In genomic region chr3:129593595-129594339, GRCh38 we compare ENCODE assay signal across 9 cellular contexts. TPM values are rescaled to one million over a fixed set of nuclear protein-coding genes. Genes with fewer than 3 reads are reported as not detected.
A peak's percentile ranks its signal among the peaks of the same experiment; 100 is the strongest.
DNase-seq lines count a peak whose midpoint lies in the region; TF ChIP-seq lines count a peak whose summit lies in the region.
"Had no signal": no experiment of that assay in that cellular context is flagged by ENCODE, and none has a peak within 500 bp of the region (broad histone marks: within the 10 kb centered on the region; RNA-seq: fewer than 3 reads in every experiment).

No MANE protein-coding gene starts in this region.

- POLR2A ChIA-PET in MCF 10A (lab: Yijun Ruan, JAX) = interaction anchor here (0.8 kb wide), 1 partner anchor 9 kb away, joined by 4 read pairs; no protein-coding TSS in a partner anchor

- DNase-seq in breast epithelium (ENCODE audit: low spot score in 2 of 2) = no peak
- DNase-seq in MCF 10A (ENCODE audit: unreplicated experiment) = no peak
- DNase-seq in T follicular helper cell (ENCODE audit: low read depth) = peak; percentile 10
- DNase-seq in central memory CD4-positive, alpha-beta T cell = peak; percentile 65
- DNase-seq in neural crest cell (ENCODE audit: low read depth, low spot score) = no peak
- DNase-seq in tibial nerve (ENCODE audit: low spot score in 2 of 2) = no peak
- DNase-seq in Calu3 = no peak
- no peak for DNase-seq in GDM1 (lab: John Stamatoyannopoulos, UW)

- WGBS in tibial nerve, 2 donors = 54 to 63% methylated on average over 22 of the region's 22 CpGs

- BruUV-seq in MCF 10A (replicated peaks; lab: Mats Ljungman, UMichigan) (no TSS peak), Calu3 (replicated peaks; lab: Mats Ljungman, UMichigan) (no TSS peak)

- H3K4me3 ChIP-seq in breast epithelium (peak overlapping the region in 1 of 3 donors; percentile 53), tibial nerve (no peak overlapping the region)
- H3K4me3 ChIP-seq: SJSA1 had no signal

- H3K9me3 ChIP-seq in breast epithelium = no peaks in the 10 kb centered on the region
- H3K9me3 ChIP-seq in tibial nerve = no peaks in the 10 kb centered on the region
- H3K9me3 ChIP-seq: SJSA1 had no signal

- TF ChIP-seq CTCF in breast epithelium (IDR thresholded peaks at IDR 0.05) (no peak), MCF 10A (IDR thresholded peaks at IDR 0.05; ENCODE audit: unreplicated experiment) (no peak), neural crest cell (conservative IDR thresholded peaks at IDR 0.05) (no peak), tibial nerve (IDR thresholded peaks at IDR 0.05) (no peak), Calu3 (IDR thresholded peaks at IDR 0.05; ENCODE audit: unreplicated experiment) (no peak)

- intact Hi-C loops in breast epithelium (cut with DNase I; ENCODE audit: low total_unique reads) = loop anchor here (10.0 kb wide), 1 partner anchor 99 kb away; no protein-coding TSS in a partner anchor
- intact Hi-C loops in MCF 10A (cut with micrococcal nuclease) = no loop called here
- intact Hi-C loops in Calu3 (cut with micrococcal nuclease; ENCODE audit: unreplicated experiment) = no loop called here

- H3K4me3 Mint-ChIP-seq in MCF 10A (ENCODE audit: unreplicated experiment) = no peak overlapping the region
- H3K4me3 Mint-ChIP-seq in neural crest cell = peak overlapping the region; percentile 29
- no peak overlapping the region for H3K4me3 Mint-ChIP-seq in Calu3 (ENCODE audit: low read depth, unreplicated experiment)

- H3K36me3 Mint-ChIP-seq in MCF 10A (ENCODE audit: insufficient read depth, unreplicated experiment) = no peaks in the 10 kb centered on the region
- H3K36me3 Mint-ChIP-seq in neural crest cell (ENCODE audit: low read depth) = no peaks in the 10 kb centered on the region
- peaks cover 4% of the 10 kb centered on the region for H3K36me3 Mint-ChIP-seq in Calu3 (ENCODE audit: insufficient read depth, unreplicated experiment)

- no peaks in the 10 kb centered on the region for H3K9me3 Mint-ChIP-seq in MCF 10A (ENCODE audit: unreplicated experiment)
- H3K9me3 Mint-ChIP-seq in neural crest cell = no peaks in the 10 kb centered on the region
- H3K9me3 Mint-ChIP-seq in Calu3 (ENCODE audit: low read depth, unreplicated experiment) = no peaks in the 10 kb centered on the region

- TF ChIP-seq EP300 in tibial nerve (IDR thresholded peaks at IDR 0.05) = peak in 1 of 2 donors; percentile 9

- no peaks in the 10 kb centered on the region for H3K27me3 ChIP-seq in breast epithelium
- no peaks in the 10 kb centered on the region for H3K27me3 ChIP-seq in tibial nerve
- H3K27me3 ChIP-seq: SJSA1 had no signal

- H3K4me1 ChIP-seq in breast epithelium (peaks cover 4 to 27% of the 10 kb centered on the region in 2 donors), tibial nerve (peaks cover 0 to 100% (median 92%) of the 10 kb centered on the region in 4 donors)

- H3K27me3 Mint-ChIP-seq in MCF 10A (ENCODE audit: insufficient read depth, unreplicated experiment) (no peaks in the 10 kb centered on the region), neural crest cell (ENCODE audit: low read depth) (no peaks in the 10 kb centered on the region), Calu3 (ENCODE audit: unreplicated experiment) (peaks cover 12% of the 10 kb centered on the region)

- H3K4me1 Mint-ChIP-seq in MCF 10A (ENCODE audit: insufficient read depth, unreplicated experiment) (no peaks in the 10 kb centered on the region), neural crest cell (peaks cover 68% of the 10 kb centered on the region), Calu3 (ENCODE audit: low read depth, unreplicated experiment) (no peaks in the 10 kb centered on the region)

- CTCF ChIA-PET in MCF 10A (lab: Yijun Ruan, JAX) (interaction anchor here (0.9 kb wide), 1 partner anchor 13 kb away, joined by 5 read pairs; no protein-coding TSS in a partner anchor), Calu3 (lab: Charles Lee) (interaction anchor here (0.6 kb wide), 1 partner anchor 101 kb away, joined by 3 read pairs; no protein-coding TSS in a partner anchor)

- H3K27ac Mint-ChIP-seq in MCF 10A (ENCODE audit: low read depth, unreplicated experiment) (no peak overlapping the region), neural crest cell (ENCODE audit: unreplicated experiment) (peak overlapping the region; percentile 75), Calu3 (ENCODE audit: unreplicated experiment) (no peak overlapping the region)

- TF ChIP-seq POLR2A in breast epithelium (IDR thresholded peaks at IDR 0.05) = no peak
- no peak for TF ChIP-seq POLR2A in tibial nerve (IDR thresholded peaks at IDR 0.05)

- peak overlapping the region; percentile 83 to 97 for H3K27ac ChIP-seq in breast epithelium
- H3K27ac ChIP-seq in tibial nerve = peak overlapping the region; percentile 75 to 97 (median 83)
- H3K27ac ChIP-seq: SJSA1 had no signal

- H3K36me3 ChIP-seq in breast epithelium (no peaks in the 10 kb centered on the region), tibial nerve (peaks cover 0 to 4% (median 0%) of the 10 kb centered on the region in 3 donors)

RNA-seq across cellular contexts. Expression of gene PLXND1, which starts 12.7 kb away (rescaled TPM):
- total RNA-seq in breast epithelium = 100 to 1,000 TPM in 2 of 3 donors, 10 to 100 TPM in 1; 53.6 to 187 (median 118) TPM
- 5.6 and 6.2 TPM in 2 replicates for total RNA-seq in MCF 10A (2022)
- total RNA-seq in neural crest cell = 39.4 and 44.3 TPM in 2 replicates
- total RNA-seq in tibial nerve = 100 to 1,000 TPM; 155 to 300 (median 197) TPM
- total RNA-seq in Calu3 (2022) = 16.3 and 22.0 TPM in 2 replicates

RNA-seq across cellular contexts. Expression of gene H1-8, which starts 50.8 kb away (rescaled TPM):
- not detected for total RNA-seq in breast epithelium
- not detected in 2 replicates for total RNA-seq in MCF 10A (2022)
- total RNA-seq in neural crest cell = not detected in 2 replicates
- total RNA-seq in tibial nerve = not detected
- not detected in 2 replicates for total RNA-seq in Calu3 (2022)
- total RNA-seq: SJSA1 had no signal

Comparison
In these comparisons a context has a peak if more than half of its experiments do, and no peak if none do; other contexts are left out.
1. DNase-seq: peak in T follicular helper cell (single experiment) and central memory CD4-positive, alpha-beta T cell (single experiment); none in breast epithelium (0 of 2), MCF 10A (single experiment), neural crest cell (single experiment), tibial nerve (0 of 2), Calu3 (single experiment) and GDM1 (single experiment).